18 cellular contexts compared by ENCODE assay signal in the genomic region with DNA sequence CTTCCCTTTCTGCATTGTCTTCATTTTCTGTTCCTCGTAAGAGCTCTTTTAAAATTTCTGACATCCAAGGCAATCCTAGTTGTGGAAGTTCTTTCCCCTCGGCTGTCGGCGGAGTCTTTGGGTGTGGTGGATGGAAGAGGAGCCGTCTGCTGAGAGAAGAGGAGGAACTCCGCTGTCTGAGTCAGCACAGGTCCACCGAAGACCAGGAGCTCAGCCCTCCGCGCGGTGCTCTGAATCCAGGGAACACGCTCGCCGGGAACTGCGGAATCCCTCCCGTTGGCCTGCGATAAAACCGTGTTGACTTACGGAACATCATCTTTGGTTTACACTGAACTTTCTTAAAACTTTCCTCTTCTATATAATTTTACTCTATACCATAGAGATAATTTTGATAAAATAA.
"Had no signal": no experiment of that assay in that cellular context is flagged by ENCODE, and none has a peak within 500 bp of the region (broad histone marks: within the 10 kb centered on the region; RNA-seq: fewer than 3 reads in every experiment).

No MANE protein-coding gene starts in this region.

- DNase-seq: foreskin keratinocyte; lower lobe of right lung; mesenchymal stem cell; midbrain; naive B cell; psoas muscle; retina; right lobe of liver; spleen; stimulated activated CD4-positive, alpha-beta T cell treated with anti-CD3 and anti-CD28 coated beads, Interleukin-15, amount 100 ng/mL, for 24 hours; stimulated activated CD4-positive, alpha-beta T cell treated with anti-CD3 and anti-CD28 coated beads, Interleukin-1b, Interleukin-23, amount 100 ng/mL, for 48 hours; stimulated activated CD4-positive, alpha-beta T cell treated with anti-CD3 and anti-CD28 coated beads, Interleukin-4, amount 100 ng/mL, for 24 hours; tibial artery; upper lobe of right lung had no signal

- H3K27me3 ChIP-seq: foreskin keratinocyte, hepatocyte, right lobe of liver, tibial artery, upper lobe of right lung had no signal

- FAIRE-seq: islet of Langerhans had no signal

- H3K4me1 ChIP-seq: foreskin keratinocyte, lower lobe of right lung, psoas muscle, right lobe of liver, spleen, tibial artery, upper lobe of right lung had no signal

- H3K4me3 ChIP-seq: hepatocyte, lower lobe of right lung, psoas muscle, right lobe of liver, spleen, tibial artery, upper lobe of right lung had no signal

- H3K27ac ChIP-seq: foreskin keratinocyte, hepatocyte, lower lobe of right lung, psoas muscle, right lobe of liver, spleen, tibial artery, upper lobe of right lung had no signal

- H3K36me3 ChIP-seq: lower lobe of right lung, right lobe of liver, spleen, tibial artery, upper lobe of right lung had no signal

- H3K9me3 ChIP-seq: lower lobe of right lung, psoas muscle, right lobe of liver, tibial artery, upper lobe of right lung had no signal

- ATAC-seq: foreskin keratinocyte; left lobe of liver; lower lobe of right lung; psoas muscle; right lobe of liver; stimulated activated memory B cell treated with anti-CD40 and anti-IgM and Interleukin-4, amounts not matched to agents 10 μg/mL and 1 μg/mL and 100 μg/mL, for 72 hours; upper lobe of right lung had no signal
